Comparison of ENCODE assay signal across 15 cellular contexts in genomic region chr1:234222561-234223280, GRCh38.
"Had no signal": no experiment of that assay in that cellular context is flagged by ENCODE, and none has a peak within 500 bp of the region (broad histone marks: within the 10 kb centered on the region; RNA-seq: fewer than 3 reads in every experiment).

No MANE protein-coding gene starts in this region.

- H3K4me1 ChIP-seq: parathyroid adenoma, thyroid gland, uterus had no signal

- H3K27ac ChIP-seq: parathyroid adenoma, thyroid gland, uterus had no signal

- H3K4me3 ChIP-seq: lung, thyroid gland, uterus had no signal

- H3K36me3 Mint-ChIP-seq: naive B cell had no signal

- DNase-seq: activated B cell treated with CpG ODN at 0.5 μM for 24 hours; activated CD4-positive, alpha-beta T cell treated with anti-CD3 and anti-CD28 coated beads, Interleukin-2, amount 10 ng/mL, durations not matched to agents 24 days and 14 days; activated naive CD4-positive, alpha-beta T cell treated with anti-CD3 and anti-CD28 coated beads, Interleukin-2, amount 10 ng/mL, durations not matched to agents 7 days and 5 days; activated T-cell treated with anti-CD3 and anti-CD28 coated beads for 4 hours; effector memory CD4-positive, alpha-beta T cell; glutamatergic neuron; left colon; naive B cell; retina; thyroid gland; uterus had no signal

- H3K36me3 ChIP-seq: thyroid gland, uterus had no signal

- H3K27me3 Mint-ChIP-seq: activated CD4-positive, alpha-beta T cell treated with anti-CD3 and anti-CD28 coated beads, Interleukin-2, amount 10 ng/mL, durations not matched to agents 24 days and 14 days had no signal

- H2AFZ ChIP-seq: parathyroid adenoma had no signal

- ATAC-seq: activated T-helper 17 cell treated with anti-CD3 and anti-CD28 coated beads, Interleukin-2, amount 50 U/mL, for 72 hours; left colon had no signal

- H3K4me1 Mint-ChIP-seq: activated B cell treated with CpG ODN at 0.5 μM for 24 hours; activated T-helper 17 cell treated with anti-CD3 and anti-CD28 coated beads, Interleukin-2, amount 50 U/mL, for 72 hours; central memory CD8-positive, alpha-beta T cell; naive B cell had no signal

- H3K9me3 ChIP-seq: thyroid gland, uterus had no signal

- H3K79me2 ChIP-seq: parathyroid adenoma had no signal

- H3K4me3 Mint-ChIP-seq: activated B cell treated with CpG ODN at 0.5 μM for 24 hours; activated CD4-positive, alpha-beta T cell treated with anti-CD3 and anti-CD28 coated beads, Interleukin-2, amount 10 ng/mL, durations not matched to agents 24 days and 14 days; activated naive CD4-positive, alpha-beta T cell treated with anti-CD3 and anti-CD28 coated beads, Interleukin-2, amount 10 ng/mL, durations not matched to agents 7 days and 5 days; activated T-helper 17 cell treated with anti-CD3 and anti-CD28 coated beads, Interleukin-2, amount 50 U/mL, for 72 hours; central memory CD8-positive, alpha-beta T cell; naive B cell had no signal

- H3K27me3 ChIP-seq: thyroid gland, uterus had no signal

- H3K27ac Mint-ChIP-seq: activated B cell treated with CpG ODN at 0.5 μM for 24 hours; activated CD4-positive, alpha-beta T cell treated with anti-CD3 and anti-CD28 coated beads, Interleukin-2, amount 10 ng/mL, durations not matched to agents 24 days and 14 days; activated naive CD4-positive, alpha-beta T cell treated with anti-CD3 and anti-CD28 coated beads, Interleukin-2, amount 10 ng/mL, durations not matched to agents 7 days and 5 days; activated T-helper 17 cell treated with anti-CD3 and anti-CD28 coated beads, Interleukin-2, amount 50 U/mL, for 72 hours; naive B cell had no signal

- H3K9ac ChIP-seq: parathyroid adenoma had no signal

- H3K9me3 Mint-ChIP-seq: activated B cell treated with CpG ODN at 0.5 μM for 24 hours; activated CD4-positive, alpha-beta T cell treated with anti-CD3 and anti-CD28 coated beads, Interleukin-2, amount 10 ng/mL, durations not matched to agents 24 days and 14 days; activated naive CD4-positive, alpha-beta T cell treated with anti-CD3 and anti-CD28 coated beads, Interleukin-2, amount 10 ng/mL, durations not matched to agents 7 days and 5 days; activated T-helper 17 cell treated with anti-CD3 and anti-CD28 coated beads, Interleukin-2, amount 50 U/mL, for 72 hours; central memory CD8-positive, alpha-beta T cell had no signal
